ENCODE assay signal across 8 cellular contexts in genomic region chr1:25905680-25906643, GRCh38. TPM values are rescaled to one million over a fixed set of nuclear protein-coding genes. Genes with fewer than 3 reads are reported as not detected.
A peak's percentile ranks its signal among the peaks of the same experiment; 100 is the strongest.
DNase-seq lines count a peak whose midpoint lies in the region; ATAC-seq and TF ChIP-seq lines count a peak whose summit lies in the region.

STMN1 (minus strand) TSS chr1:25906419; CDS start chr1:25904676, 1,743 bp downstream.

- POLR2A ChIA-PET in activated naive CD8-positive, alpha-beta T cell treated with anti-CD3 and anti-CD28 coated beads, Interleukin-2, amount 10 ng/mL, durations not matched to agents 7 days and 5 days (lab: Charles Lee), result interaction anchor here (1.2 to 4.0 kb wide), 9 partner anchors 10 to 91 kb away, joined by 5 to 52 read pairs (median 14); partner anchors contain the start of gene PAFAH2

- no peaks in the 10 kb centered on the region for H3K9me2 ChIP-seq in SU-DHL-6 (replicated peaks; ENCODE audit: insufficient read depth, low read length)

- peaks cover 20% of the 10 kb centered on the region for H3K27me3 Mint-ChIP-seq in activated naive CD8-positive, alpha-beta T cell treated with anti-CD3 and anti-CD28 coated beads, Interleukin-2, amount 10 ng/mL, durations not matched to agents 7 days and 5 days

- H3K4me1 ChIP-seq in parathyroid adenoma, result no peaks in the 10 kb centered on the region
- peaks cover 0 to 27% (median 22%) of the 10 kb centered on the region in 4 donors for H3K4me1 ChIP-seq in tibial artery

- H3K36me3 ChIP-seq in SU-DHL-6 (ENCODE audit: low read length), result peaks cover 37% of the 10 kb centered on the region
- no peaks in the 10 kb centered on the region for H3K36me3 ChIP-seq in parathyroid adenoma (ENCODE audit: control insufficient read depth, insufficient read depth, low read length)
- H3K36me3 ChIP-seq in tibial artery, result peaks cover 0 to 10% (median 0%) of the 10 kb centered on the region in 3 donors

- intact Hi-C loops in head of caudate nucleus (cut with DNase I), result no loop called here
- intact Hi-C loops in tibial artery (cut with DNase I; ENCODE audit: low total_unique reads), result no loop called here

- ATAC-seq in activated naive CD8-positive, alpha-beta T cell treated with anti-CD3 and anti-CD28 coated beads, Interleukin-2, amount 10 ng/mL, durations not matched to agents 7 days and 5 days (ENCODE audit: low read depth), result peak; percentile 69

- H2AFZ ChIP-seq in SU-DHL-6 (ENCODE audit: low read depth, low read length, severe bottlenecking) (peak within 1 kb of the TSS; percentile 89), parathyroid adenoma (peak within 1 kb of the TSS; percentile 83)

- no peak for TF ChIP-seq CTCF in HFF-Myc (IDR thresholded peaks at IDR 0.05; ENCODE audit: low read depth, low read length, missing control alignments)
- TF ChIP-seq CTCF in SU-DHL-6 (IDR thresholded peaks at IDR 0.05; ENCODE audit: insufficient read depth, low read length, poor library complexity, severe bottlenecking), result no peak
- TF ChIP-seq CTCF in parathyroid adenoma (IDR thresholded peaks at IDR 0.05), result no peak
- no peak for TF ChIP-seq CTCF in tibial artery (IDR thresholded peaks at IDR 0.05)

- H3K4me2 ChIP-seq in SU-DHL-6 (ENCODE audit: low read depth, low read length, poor library complexity, severe bottlenecking) (peak within 1 kb of the TSS; percentile 84), parathyroid adenoma (ENCODE audit: low read length) (peak within 1 kb of the TSS; percentile 90)

- peak within 1 kb of the TSS; percentile 95 for H3K27ac Mint-ChIP-seq in activated naive CD8-positive, alpha-beta T cell treated with anti-CD3 and anti-CD28 coated beads, Interleukin-2, amount 10 ng/mL, durations not matched to agents 7 days and 5 days

- DNase-seq in HFF-Myc (ENCODE audit: extremely low read depth, low read depth) (no peak), NCI-H1092 (lab: John Stamatoyannopoulos, UW) (peak; percentile 96), head of caudate nucleus (peak; percentile 89 to 98 (median 94)), tibial artery (peak; percentile 91 to 95)
- DNase-seq in activated naive CD8-positive, alpha-beta T cell treated with anti-CD3 and anti-CD28 coated beads, Interleukin-2, amount 10 ng/mL, durations not matched to agents 7 days and 5 days, result peak; percentile 89

- H3K4me3 ChIP-seq in GM08714 (ENCODE audit: low read length), result peak within 1 kb of the TSS; percentile 94
- peak within 1 kb of the TSS; percentile 68 for H3K4me3 ChIP-seq in HFF-Myc (replicated peaks; ENCODE audit: low read depth, low read length)
- peak within 1 kb of the TSS; percentile 87 for H3K4me3 ChIP-seq in SU-DHL-6 (ENCODE audit: insufficient read depth, low read length, poor library complexity, severe bottlenecking)
- H3K4me3 ChIP-seq in parathyroid adenoma (ENCODE audit: low read depth, low read length), result peak within 1 kb of the TSS; percentile 78
- H3K4me3 ChIP-seq in tibial artery, result peak within 1 kb of the TSS; percentile 70 to 73

- H3K4me1 Mint-ChIP-seq in activated naive CD8-positive, alpha-beta T cell treated with anti-CD3 and anti-CD28 coated beads, Interleukin-2, amount 10 ng/mL, durations not matched to agents 7 days and 5 days, result peaks cover 36% of the 10 kb centered on the region

- H3K27me3 ChIP-seq in SU-DHL-6 (ENCODE audit: low read length) (no peaks in the 10 kb centered on the region), parathyroid adenoma (ENCODE audit: control insufficient read depth, insufficient read depth, low read length) (no peaks in the 10 kb centered on the region), tibial artery (no peaks in the 10 kb centered on the region)

- H3K79me2 ChIP-seq in SU-DHL-6 (ENCODE audit: insufficient read depth, low read length) (peaks cover 29% of the 10 kb centered on the region), parathyroid adenoma (no peaks in the 10 kb centered on the region)

- no peaks in the 10 kb centered on the region for H3K9me3 ChIP-seq in SU-DHL-6 (ENCODE audit: insufficient read depth, low read length)
- H3K9me3 ChIP-seq in parathyroid adenoma (ENCODE audit: control insufficient read depth, low read length), result no peaks in the 10 kb centered on the region
- H3K9me3 ChIP-seq in tibial artery, result no peaks in the 10 kb centered on the region

- H3K9ac ChIP-seq in SU-DHL-6 (ENCODE audit: low read length) (peak within 1 kb of the TSS; percentile 76), parathyroid adenoma (no peak within 1 kb of the TSS)

- peak within 1 kb of the TSS; percentile 95 for H3K4me3 Mint-ChIP-seq in activated naive CD8-positive, alpha-beta T cell treated with anti-CD3 and anti-CD28 coated beads, Interleukin-2, amount 10 ng/mL, durations not matched to agents 7 days and 5 days

- peaks cover 14% of the 10 kb centered on the region; the same call in 1 of the 2 replicates for H4K20me1 ChIP-seq in SU-DHL-6 (ENCODE audit: low read depth, low read length)

- peak within 1 kb of the TSS; percentile 88 for H3K27ac ChIP-seq in SU-DHL-6 (ENCODE audit: low read depth, low read length)
- peak within 1 kb of the TSS; percentile 66 for H3K27ac ChIP-seq in parathyroid adenoma
- peak within 1 kb of the TSS; percentile 82 to 83 for H3K27ac ChIP-seq in tibial artery

- H3F3A ChIP-seq in SU-DHL-6 (ENCODE audit: insufficient read depth), result peaks cover 24% of the 10 kb centered on the region; the same call in 1 of the 2 replicates

- H3K9me3 Mint-ChIP-seq in activated naive CD8-positive, alpha-beta T cell treated with anti-CD3 and anti-CD28 coated beads, Interleukin-2, amount 10 ng/mL, durations not matched to agents 7 days and 5 days, result no peaks in the 10 kb centered on the region

- peaks cover 26% of the 10 kb centered on the region for H3K36me3 Mint-ChIP-seq in activated naive CD8-positive, alpha-beta T cell treated with anti-CD3 and anti-CD28 coated beads, Interleukin-2, amount 10 ng/mL, durations not matched to agents 7 days and 5 days

RNA-seq across cellular contexts. Expression of gene STMN1, which starts in this region (rescaled TPM):
- total RNA-seq in activated naive CD8-positive, alpha-beta T cell treated with anti-CD3 and anti-CD28 coated beads, Interleukin-2, amount 10 ng/mL, durations not matched to agents 7 days and 5 days, result 100 to 1,000 TPM; 575 to 595 TPM
